22 cellular contexts compared by ENCODE assay signal in the genomic region with DNA sequence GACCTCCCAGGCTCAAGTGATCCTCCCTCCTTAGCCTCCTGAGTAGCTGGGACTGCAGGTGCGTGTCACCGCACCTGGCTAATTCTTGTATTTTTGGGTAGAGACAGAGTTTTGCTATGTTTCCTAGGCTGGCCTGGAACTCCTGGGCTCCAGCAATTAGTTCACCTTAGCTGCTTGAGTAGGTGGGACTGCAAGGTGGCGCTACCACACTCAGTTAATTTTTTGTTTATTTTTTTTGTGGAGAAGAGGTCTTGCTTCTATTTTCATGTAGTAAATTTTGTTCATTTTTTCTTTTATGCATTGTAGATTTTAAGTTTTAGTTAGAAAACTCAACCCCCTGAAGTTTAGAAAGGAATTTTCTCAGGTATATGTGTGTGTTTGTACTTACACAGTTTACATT.
"Had no signal": no experiment of that assay in that cellular context is flagged by ENCODE, and none has a peak within 500 bp of the region (broad histone marks: within the 10 kb centered on the region; RNA-seq: fewer than 3 reads in every experiment).

No MANE protein-coding gene starts in this region.

- H3K27ac Mint-ChIP-seq: activated CD8-positive, alpha-beta T cell treated with anti-CD3 and anti-CD28 coated beads for 36 hours; activated naive CD4-positive, alpha-beta T cell treated with anti-CD3 and anti-CD28 coated beads, Interleukin-2, amount 50 U/mL, for 24 hours; activated naive CD8-positive, alpha-beta T cell treated with anti-CD3 and anti-CD28 coated beads, Interleukin-2, amount 50 U/mL, for 24 hours; activated T-helper 2 cell treated with anti-CD3 and anti-CD28 coated beads, Interferon-gamma antibody, Interleukin-2, Interleukin-4, amounts not matched to agents 10 μg/mL and 5 μg/mL and 100 μg/mL, durations not matched to agents 14 hours and 24 hours and 36 hours; natural killer cell; WTC11 had no signal

- H3K27me3 Mint-ChIP-seq: activated CD8-positive, alpha-beta T cell treated with anti-CD3 and anti-CD28 coated beads for 36 hours; activated naive CD4-positive, alpha-beta T cell treated with anti-CD3 and anti-CD28 coated beads, Interleukin-2, amount 50 U/mL, for 24 hours; activated naive CD8-positive, alpha-beta T cell treated with anti-CD3 and anti-CD28 coated beads, Interleukin-2, amount 50 U/mL, for 24 hours had no signal

- H3K4me1 Mint-ChIP-seq: activated naive CD4-positive, alpha-beta T cell treated with anti-CD3 and anti-CD28 coated beads, Interleukin-2, amount 50 U/mL, for 24 hours; activated naive CD8-positive, alpha-beta T cell treated with anti-CD3 and anti-CD28 coated beads, Interleukin-2, amount 50 U/mL, for 24 hours; natural killer cell; WTC11 had no signal

- H3K9me3 ChIP-seq: esophagus muscularis mucosa, heart right ventricle, left lung, lower lobe of right lung, tibial nerve had no signal

- DNase-seq: activated CD4-positive, alpha-beta T cell treated with anti-CD3 and anti-CD28 coated beads, Interleukin-2, amount 50 U/mL, for 1 hour; activated CD8-positive, alpha-beta T cell treated with anti-CD3 and anti-CD28 coated beads for 36 hours; activated naive CD8-positive, alpha-beta T cell treated with anti-CD3 and anti-CD28 coated beads, Interleukin-2, amount 50 U/mL, for 24 hours; activated T-cell treated with anti-CD3 and anti-CD28 coated beads, Interleukin-2, amount 50 U/mL, for 4 hours; amygdala; foreskin melanocyte; heart right ventricle; kidney glomerular epithelial cell; left lung; lower lobe of right lung; mesenchymal stem cell; natural killer cell; posterior cingulate gyrus; right cardiac atrium; stimulated activated naive CD4-positive, alpha-beta T cell treated with Interleukin-2 at 50 U/mL for 16 hours; T-helper 2 cell had no signal

- H3K4me3 ChIP-seq: cardiac muscle cell, esophagus muscularis mucosa, heart right ventricle, left lung, lower lobe of right lung, tibial nerve had no signal

- H3K4me1 ChIP-seq: esophagus muscularis mucosa, heart right ventricle, left lung, lower lobe of right lung, tibial nerve had no signal

- H3K27me3 ChIP-seq: cardiac muscle cell, esophagus muscularis mucosa, heart right ventricle, left lung, tibial nerve had no signal

- H3K36me3 ChIP-seq: cardiac muscle cell had no signal

- H3K4me3 Mint-ChIP-seq: activated CD8-positive, alpha-beta T cell treated with anti-CD3 and anti-CD28 coated beads for 36 hours; activated naive CD4-positive, alpha-beta T cell treated with anti-CD3 and anti-CD28 coated beads, Interleukin-2, amount 50 U/mL, for 24 hours; activated naive CD8-positive, alpha-beta T cell treated with anti-CD3 and anti-CD28 coated beads, Interleukin-2, amount 50 U/mL, for 24 hours; activated T-cell treated with anti-CD3 and anti-CD28 coated beads, Interleukin-2, amount 50 U/mL, for 4 hours; natural killer cell; WTC11 had no signal

- H3K27ac ChIP-seq: cardiac muscle cell, esophagus muscularis mucosa, heart right ventricle, left lung, lower lobe of right lung, tibial nerve had no signal

- H3K9me3 Mint-ChIP-seq: activated CD8-positive, alpha-beta T cell treated with anti-CD3 and anti-CD28 coated beads for 36 hours; activated naive CD4-positive, alpha-beta T cell treated with anti-CD3 and anti-CD28 coated beads, Interleukin-2, amount 50 U/mL, for 24 hours; activated naive CD8-positive, alpha-beta T cell treated with anti-CD3 and anti-CD28 coated beads, Interleukin-2, amount 50 U/mL, for 24 hours; activated T-cell treated with anti-CD3 and anti-CD28 coated beads, Interleukin-2, amount 50 U/mL, for 4 hours; activated T-helper 2 cell treated with anti-CD3 and anti-CD28 coated beads, Interferon-gamma antibody, Interleukin-2, Interleukin-4, amounts not matched to agents 10 μg/mL and 5 μg/mL and 100 μg/mL, durations not matched to agents 14 hours and 24 hours and 36 hours; natural killer cell; WTC11 had no signal

- ATAC-seq: activated CD8-positive, alpha-beta T cell treated with anti-CD3 and anti-CD28 coated beads for 36 hours; activated naive CD8-positive, alpha-beta T cell treated with anti-CD3 and anti-CD28 coated beads, Interleukin-2, amount 50 U/mL, for 24 hours; activated T-cell treated with anti-CD3 and anti-CD28 coated beads, Interleukin-2, amount 50 U/mL, for 4 hours; heart right ventricle; left lung; lower lobe of right lung; natural killer cell; right cardiac atrium; WTC11 had no signal
